Comparison of ENCODE assay signal across 2 cellular contexts in the genomic region with DNA sequence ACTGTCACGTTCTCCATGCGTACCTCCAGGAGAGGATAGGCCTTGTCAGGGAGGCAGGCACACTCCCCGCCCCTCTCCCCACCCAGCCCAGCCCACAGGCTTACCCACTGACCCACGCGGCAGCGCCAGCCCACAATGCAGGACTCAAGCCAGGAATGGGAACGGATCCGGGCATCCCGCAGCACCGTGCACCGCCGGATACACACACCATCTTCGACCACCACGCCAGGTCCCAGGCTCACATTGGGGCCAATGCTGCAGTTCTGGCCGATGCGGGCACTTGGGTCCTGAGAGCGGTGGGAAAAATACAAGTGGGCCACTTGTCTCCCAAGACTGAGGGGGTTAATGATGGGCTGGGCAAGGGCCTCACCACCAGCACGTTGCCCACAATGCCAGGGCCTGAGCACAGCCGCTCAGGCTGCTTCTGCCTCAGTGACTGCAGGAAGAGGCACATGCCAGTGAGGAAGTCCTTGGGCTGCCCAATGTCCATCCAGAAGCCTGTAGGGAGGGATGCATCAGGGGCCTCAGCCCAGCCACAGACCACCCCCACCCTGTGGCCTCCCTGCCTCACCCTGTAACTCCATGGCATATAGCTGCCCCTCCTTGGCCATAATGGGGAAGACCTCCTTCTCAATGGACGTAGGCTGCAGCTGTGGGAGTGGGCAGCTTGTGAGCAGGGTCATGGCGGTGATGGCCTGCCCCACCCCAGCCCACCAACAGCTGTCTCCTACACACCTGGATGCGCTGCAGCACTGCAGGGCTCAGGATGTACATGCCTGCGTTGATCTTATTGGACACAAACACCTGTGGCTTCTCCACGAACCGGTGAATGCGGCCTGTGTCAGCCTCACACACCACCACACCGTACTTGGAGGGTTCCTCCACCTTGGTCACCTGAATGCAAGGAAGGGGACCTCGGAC.
TF ChIP-seq lines count a peak whose summit lies in the region.

No MANE protein-coding gene starts in this region.

TF ChIP-seq in SK-N-SH, 30 proteins besides CTCF, POLR2A, EP300 and RAD21 (continued from another document):
- peak; percentile 21; the same call in 1 of the 2 replicates for TF ChIP-seq POLR2AphosphoS5 (IDR thresholded peaks at IDR 0.05; ENCODE audit: low read depth, low read length)
- TF ChIP-seq RXRA (IDR thresholded peaks at IDR 0.05; ENCODE audit: borderline replicate concordance, low read depth): no peak
- TF ChIP-seq RCOR1 (IDR thresholded peaks at IDR 0.05; ENCODE audit: low read length): no peak
- no peak for TF ChIP-seq SIN3A (IDR thresholded peaks at IDR 0.05; ENCODE audit: borderline replicate concordance, low read depth, low read length)
- no peak for TF ChIP-seq MAX (IDR thresholded peaks at IDR 0.05; ENCODE audit: low read depth)
TF ChIP-seq in SK-N-SH: peak in this region for 1.

TF ChIP-seq in SK-N-SH treated with all-trans-retinoic acid at 6 μM for 48 hours, 23 proteins besides CTCF, POLR2A, EP300 and RAD21 (continued from another document):
- TF ChIP-seq, protein P1, sequence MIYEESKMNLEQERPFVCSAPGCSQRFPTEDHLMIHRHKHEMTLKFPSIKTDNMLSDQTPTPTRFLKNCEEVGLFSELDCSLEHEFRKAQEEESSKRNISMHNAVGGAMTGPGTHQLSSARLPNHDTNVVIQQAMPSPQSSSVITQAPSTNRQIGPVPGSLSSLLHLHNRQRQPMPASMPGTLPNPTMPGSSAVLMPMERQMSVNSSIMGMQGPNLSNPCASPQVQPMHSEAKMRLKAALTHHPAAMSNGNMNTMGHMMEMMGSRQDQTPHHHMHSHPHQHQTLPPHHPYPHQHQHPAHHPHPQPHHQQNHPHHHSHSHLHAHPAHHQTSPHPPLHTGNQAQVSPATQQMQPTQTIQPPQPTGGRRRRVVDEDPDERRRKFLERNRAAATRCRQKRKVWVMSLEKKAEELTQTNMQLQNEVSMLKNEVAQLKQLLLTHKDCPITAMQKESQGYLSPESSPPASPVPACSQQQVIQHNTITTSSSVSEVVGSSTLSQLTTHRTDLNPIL (CRISPR knock-in tag; IDR thresholded peaks at IDR 0.05; ENCODE audit: low read depth): no peak
